Comparison of ENCODE assay signal across 18 cellular contexts in the genomic region with DNA sequence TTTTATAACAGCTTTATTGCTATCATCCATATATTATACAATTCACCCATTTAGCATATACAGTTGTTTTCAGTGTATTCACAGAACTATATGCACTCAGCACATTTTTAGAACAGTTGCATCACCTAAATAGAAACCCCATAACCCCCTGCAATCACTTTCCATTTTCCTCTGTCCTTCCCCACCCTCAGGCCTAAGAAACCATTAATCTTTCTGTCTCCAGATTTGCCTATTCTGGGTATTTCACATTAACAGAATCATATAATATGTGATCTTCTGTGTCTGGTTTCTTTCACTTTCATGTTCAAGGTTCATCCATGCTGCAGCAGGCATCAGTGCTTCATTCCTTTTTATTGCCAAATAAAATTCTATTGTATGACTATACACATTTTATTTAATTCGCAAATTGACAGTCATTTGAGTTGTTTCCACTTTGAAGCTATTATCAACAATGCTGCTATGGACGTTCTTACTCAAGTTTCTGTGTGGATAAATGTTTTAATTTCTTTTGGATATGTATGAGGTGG. TPM values are rescaled to one million over a fixed set of nuclear protein-coding genes. Genes with fewer than 3 reads are reported as not detected.
A peak's percentile ranks its signal among the peaks of the same experiment; 100 is the strongest.
DNase-seq lines count a peak whose midpoint lies in the region; ATAC-seq and FAIRE-seq lines count a peak whose summit lies in the region.
"Had no signal": no experiment of that assay in that cellular context is flagged by ENCODE, and none has a peak within 500 bp of the region (broad histone marks: within the 10 kb centered on the region; RNA-seq: fewer than 3 reads in every experiment).

No MANE protein-coding gene starts in this region.

- DNase-seq in occipital lobe (lab: John Stamatoyannopoulos, UW) (no peak), NCI-H187 (lab: John Stamatoyannopoulos, UW) (no peak), NCI-H446 treated with DMSO at 0.1 percent for 48 hours (lab: John Stamatoyannopoulos, UW) (no peak)
- DNase-seq: CD8-positive, alpha-beta memory T cell; DMS53; EL; Kasumi-1; MG63; NCI-H1092; NCI-H1436 treated with DMSO at 0.1 percent for 48 hours; NCI-H2081; NK-92 treated with Interleukin-12 subunit alpha and Interleukin-12 subunit beta, amount 100 ng/mL, for 24 hours; SHP77 had no signal

- peak; percentile 78 for FAIRE-seq in colon (lab: Jason Lieb, UNC)
- FAIRE-seq: GM12878 had no signal

- peak; percentile 65 for ATAC-seq in GM18907 (IDR thresholded peaks at IDR 0.05; ENCODE audit: unreplicated experiment)
- ATAC-seq in GM21381 (IDR thresholded peaks at IDR 0.05; ENCODE audit: unreplicated experiment), result peak; percentile 68
- peak; percentile 71 for ATAC-seq in HG03354 (IDR thresholded peaks at IDR 0.05; ENCODE audit: poor library complexity, severe bottlenecking, unreplicated experiment)
- ATAC-seq: GM12878 had no signal

RNA-seq across cellular contexts. Expression of a gene that starts 39.8 kb away (rescaled TPM):
- 5.1 TPM for total RNA-seq in occipital lobe
